Comparison of ENCODE assay signal across 8 cellular contexts in genomic region chr16:28845173-28846079, GRCh38. TPM values are rescaled to one million over a fixed set of nuclear protein-coding genes. Genes with fewer than 3 reads are reported as not detected.
DNase-seq lines count a peak whose midpoint lies in the region; ATAC-seq and FAIRE-seq lines count a peak whose summit lies in the region.

No MANE protein-coding gene starts in this region.

- H3K4me3 ChIP-seq in mesodermal cell (ENCODE audit: extremely low read depth, insufficient read depth, low read length, poor library complexity, severe bottlenecking) (peak overlapping the region; percentile 97), thymus (ENCODE audit: low read length) (peak overlapping the region; percentile 79)

- H3K4me1 ChIP-seq in mesodermal cell (ENCODE audit: control insufficient read depth, insufficient read depth, low read length, poor library complexity, severe bottlenecking) (peaks cover 2% of the 10 kb centered on the region), thymus (ENCODE audit: control insufficient read depth, insufficient read depth, low read length) (peaks cover 9% of the 10 kb centered on the region)

- H3K36me3 ChIP-seq in mesodermal cell (ENCODE audit: control insufficient read depth, insufficient read depth, low read length), result peaks cover 35% of the 10 kb centered on the region
- H3K36me3 ChIP-seq in thymus (ENCODE audit: control insufficient read depth, insufficient read depth), result peaks cover 24% of the 10 kb centered on the region

- H3K9me3 ChIP-seq in mesodermal cell (ENCODE audit: control insufficient read depth, low read length) (no peaks in the 10 kb centered on the region), thymus (ENCODE audit: control insufficient read depth) (no peaks in the 10 kb centered on the region)

- 27 to 29% methylated on average over 27 of the region's 28 CpGs for WGBS in mesodermal cell (ENCODE audit: insufficient coverage in 2 of 2), 2 experiments
- 31% methylated on average over 28 of the region's 28 CpGs for WGBS in thymus

- H3K27me3 ChIP-seq in thymus (ENCODE audit: control insufficient read depth, insufficient read depth), result no peaks in the 10 kb centered on the region

- peak overlapping the region; percentile 78 for H3K27ac ChIP-seq in cingulate gyrus (ENCODE audit: low read depth, low read length)
- H3K27ac ChIP-seq in mesodermal cell (ENCODE audit: low read depth, low read length, severe bottlenecking), result peak overlapping the region; percentile 69
- peak overlapping the region; percentile 74 for H3K27ac ChIP-seq in thymus (ENCODE audit: low read depth)

- no peak for FAIRE-seq in HTR-8/SVneo (lab: Jason Lieb, UNC)

- DNase-seq in EH (ENCODE audit: low read depth) (peak; percentile 48), RPMI8226 (peak; percentile 76), HTR-8/SVneo (ENCODE audit: insufficient read length, low spot score) (no peak), kidney glomerular epithelial cell (lab: John Stamatoyannopoulos, UW) (no peak)

- ATAC-seq in HG02588 (IDR thresholded peaks at IDR 0.05; ENCODE audit: unreplicated experiment), result peak; percentile 1

RNA-seq across cellular contexts. Expression of gene TUFM, which starts 0.7 kb away (rescaled TPM):
- 119 TPM for polyA plus RNA-seq in mesodermal cell (2013, experiment 1 of 2)
- polyA plus RNA-seq in mesodermal cell (2013, experiment 2 of 2), result 109 TPM
- 208 TPM for polyA plus RNA-seq in thymus

RNA-seq across cellular contexts. Expression of gene SH2B1, which starts 18.2 kb away (rescaled TPM):
- 36.8 TPM for polyA plus RNA-seq in mesodermal cell (2013, experiment 1 of 2)
- 27.8 TPM for polyA plus RNA-seq in mesodermal cell (2013, experiment 2 of 2)
- polyA plus RNA-seq in thymus, result 70.9 TPM

RNA-seq across cellular contexts. Expression of gene ATXN2L, which starts 22.6 kb away (rescaled TPM):
- polyA plus RNA-seq in mesodermal cell (2013, experiment 1 of 2), result 218 TPM
- polyA plus RNA-seq in mesodermal cell (2013, experiment 2 of 2), result 185 TPM
- polyA plus RNA-seq in thymus, result 83.6 TPM

RNA-seq across cellular contexts. Expression of gene ATP2A1, which starts 32.9 kb away (rescaled TPM):
- polyA plus RNA-seq in mesodermal cell (2013, experiment 1 of 2), result 2.7 TPM
- polyA plus RNA-seq in mesodermal cell (2013, experiment 2 of 2), result 2.0 TPM
- polyA plus RNA-seq in thymus, result 1.2 TPM

Comparison
In these comparisons a context has a peak if more than half of its experiments do, and no peak if none do; other contexts are left out.
1. DNase-seq: peak in EH (single experiment) and RPMI8226 (single experiment); none in HTR-8/SVneo (single experiment) and kidney glomerular epithelial cell (single experiment).
2. Peak in every context shown above with its lines, with median percentiles within 50 percentile points of each other: H3K27ac ChIP-seq.